In genomic region chr11:96827164-96827563, GRCh38 we compare ENCODE assay signal across 12 cellular contexts.
DNase-seq lines count a peak whose midpoint lies in the region; ATAC-seq and TF ChIP-seq lines count a peak whose summit lies in the region.
"Had no signal": no experiment of that assay in that cellular context is flagged by ENCODE, and none has a peak within 500 bp of the region (broad histone marks: within the 10 kb centered on the region; RNA-seq: fewer than 3 reads in every experiment).

No MANE protein-coding gene starts in this region.

- H3K4me3 Mint-ChIP-seq in GM23338, result no peak overlapping the region
- no peak overlapping the region for H3K4me3 Mint-ChIP-seq in nephron progenitor cell
- H3K4me3 Mint-ChIP-seq: activated naive CD8-positive, alpha-beta T cell treated with anti-CD3 and anti-CD28 coated beads, Interleukin-2, amount 50 U/mL, for 24 hours; memory B cell had no signal

- no peak for TF ChIP-seq EP300 in gastroesophageal sphincter (IDR thresholded peaks at IDR 0.05)

- no peak overlapping the region for H3K4me2 ChIP-seq in GM23338

- ATAC-seq in GM23338 (peak; percentile 63), GM21576 (IDR thresholded peaks at IDR 0.05; ENCODE audit: unreplicated experiment) (no peak), gastroesophageal sphincter (no peak)
- ATAC-seq: activated naive CD8-positive, alpha-beta T cell treated with anti-CD3 and anti-CD28 coated beads, Interleukin-2, amount 50 U/mL, for 24 hours had no signal

- no peak overlapping the region for H3K27ac ChIP-seq in GM23338 (ENCODE audit: low read depth)
- H3K27ac ChIP-seq in gastroesophageal sphincter, result no peak overlapping the region
- H3K27ac ChIP-seq: epithelial cell of prostate, skin epidermis had no signal

- H3K9me3 ChIP-seq in gastroesophageal sphincter, result no peaks in the 10 kb centered on the region

- no peaks in the 10 kb centered on the region for H3K9me2 ChIP-seq in GM23338 (ENCODE audit: insufficient read depth)

- H3K4me1 Mint-ChIP-seq in GM23338 (no peaks in the 10 kb centered on the region), nephron progenitor cell (no peaks in the 10 kb centered on the region)
- H3K4me1 Mint-ChIP-seq: activated naive CD8-positive, alpha-beta T cell treated with anti-CD3 and anti-CD28 coated beads, Interleukin-2, amount 50 U/mL, for 24 hours; memory B cell had no signal

- TF ChIP-seq CTCF in GM23338 (conservative IDR thresholded peaks at IDR 0.05; ENCODE audit: low read depth in 2 of 2), result peak; percentile 50 to 68
- TF ChIP-seq CTCF in fibroblast of the aortic adventitia (IDR thresholded peaks at IDR 0.05; ENCODE audit: insufficient read depth, low read length), result peak; percentile 26
- TF ChIP-seq CTCF in nephron progenitor cell (IDR thresholded peaks at IDR 0.05), result peak; percentile 7
- no peak for TF ChIP-seq CTCF in gastroesophageal sphincter (IDR thresholded peaks at IDR 0.05)

- H3K4me1 ChIP-seq in GM23338 (ENCODE audit: insufficient read depth) (no peaks in the 10 kb centered on the region), gastroesophageal sphincter (peaks cover 0 to 5% (median 0%) of the 10 kb centered on the region in 3 donors)

- no peaks in the 10 kb centered on the region for H3K27me3 ChIP-seq in GM23338 (ENCODE audit: insufficient read depth)
- H3K27me3 ChIP-seq in gastroesophageal sphincter, result no peaks in the 10 kb centered on the region

- DNase-seq in GM23338 (ENCODE audit: low spot score) (peak; percentile 52), OCI-M1 (lab: John Stamatoyannopoulos, UW) (peak; percentile 55), fibroblast of the aortic adventitia (ENCODE audit: low read depth) (peak; percentile 45), nephron progenitor cell (peak; percentile 5), activated gamma-delta T cell treated with Interleukin-2 at 50 U/mL for 16 hours (no peak)
- no peak for DNase-seq in NK-92 treated with Interleukin-12 subunit alpha and Interleukin-12 subunit beta, amount 100 ng/mL, for 24 hours (lab: John Stamatoyannopoulos, UW)
- DNase-seq: activated naive CD8-positive, alpha-beta T cell treated with anti-CD3 and anti-CD28 coated beads, Interleukin-2, amount 50 U/mL, for 24 hours had no signal

- H3K4me3 ChIP-seq in GM23338 (no peak overlapping the region), fibroblast of the aortic adventitia (ENCODE audit: low read depth, low read length) (no peak overlapping the region), gastroesophageal sphincter (no peak overlapping the region)
- H3K4me3 ChIP-seq: skin epidermis had no signal

- no peaks in the 10 kb centered on the region for H3K9me3 Mint-ChIP-seq in GM23338
- H3K9me3 Mint-ChIP-seq in nephron progenitor cell, result no peaks in the 10 kb centered on the region

- H3K27me3 Mint-ChIP-seq in GM23338 (ENCODE audit: insufficient read depth, low read depth, poor library complexity), result no peaks in the 10 kb centered on the region
- H3K27me3 Mint-ChIP-seq in nephron progenitor cell (ENCODE audit: low read depth, poor library complexity), result no peaks in the 10 kb centered on the region
- H3K27me3 Mint-ChIP-seq: activated naive CD8-positive, alpha-beta T cell treated with anti-CD3 and anti-CD28 coated beads, Interleukin-2, amount 50 U/mL, for 24 hours; memory B cell had no signal

- TF ChIP-seq POLR2A in gastroesophageal sphincter (IDR thresholded peaks at IDR 0.05), result no peak

- WGBS in gastroesophageal sphincter (ENCODE audit: low coverage in 1 of 2), 2 donors, result 38 to 43% methylated on average over 4 of the region's 4 CpGs

- H2AFZ ChIP-seq in GM23338, result no peak overlapping the region

- H3K36me3 ChIP-seq in GM23338 (ENCODE audit: insufficient read depth) (no peaks in the 10 kb centered on the region), gastroesophageal sphincter (no peaks in the 10 kb centered on the region)

- H3K79me2 ChIP-seq in GM23338 (replicated peaks; ENCODE audit: insufficient read depth), result no peaks in the 10 kb centered on the region

- H4K20me1 ChIP-seq in GM23338 (replicated peaks; ENCODE audit: insufficient read depth), result no peaks in the 10 kb centered on the region

- H3K36me3 Mint-ChIP-seq in GM23338 (ENCODE audit: low read depth), result no peaks in the 10 kb centered on the region
- no peaks in the 10 kb centered on the region for H3K36me3 Mint-ChIP-seq in nephron progenitor cell (ENCODE audit: low read depth)
- H3K36me3 Mint-ChIP-seq: memory B cell had no signal

- no peaks in the 10 kb centered on the region for H3F3A ChIP-seq in GM23338 (replicated peaks; ENCODE audit: low read depth)

- H3K27ac Mint-ChIP-seq in GM23338, result 0 out of 2 replicates have a peak overlapping the region, but pooled peaks have one; percentile 36
- no peak overlapping the region for H3K27ac Mint-ChIP-seq in nephron progenitor cell
- H3K27ac Mint-ChIP-seq: activated naive CD8-positive, alpha-beta T cell treated with anti-CD3 and anti-CD28 coated beads, Interleukin-2, amount 50 U/mL, for 24 hours; memory B cell had no signal

TF ChIP-seq in GM23338, 12 proteins besides CTCF, POLR2A, EP300 and RAD21:
- TF ChIP-seq ZNF331 (CRISPR knock-in tag; IDR thresholded peaks at IDR 0.05; ENCODE audit: low read depth) (no peak), ETS1 (IDR thresholded peaks at IDR 0.05) (no peak), CREB1 (CRISPR knock-in tag; IDR thresholded peaks at IDR 0.05; ENCODE audit: low read depth) (no peak), JUNB (IDR thresholded peaks at IDR 0.05; ENCODE audit: unreplicated experiment) (no peak), ZNF462 (CRISPR knock-in tag; IDR thresholded peaks at IDR 0.05) (no peak)

Comparison
In these comparisons a context has a peak if more than half of its experiments do, and no peak if none do; other contexts are left out.
1. DNase-seq: peak in GM23338 (single experiment), OCI-M1 (single experiment), fibroblast of the aortic adventitia (single experiment) and nephron progenitor cell (single experiment); none in activated gamma-delta T cell treated with Interleukin-2 at 50 U/mL for 16 hours (single experiment) and NK-92 treated with Interleukin-12 subunit alpha and Interleukin-12 subunit beta, amount 100 ng/mL, for 24 hours (single experiment).
2. CTCF ChIP-seq: peak in GM23338 (2 of 2), fibroblast of the aortic adventitia (single experiment) and nephron progenitor cell (single experiment); none in gastroesophageal sphincter (0 of 4).